In genomic region chr20:61655591-61655990, GRCh38 we compare ENCODE assay signal across 30 cellular contexts.
"Had no signal": no experiment of that assay in that cellular context is flagged by ENCODE, and none has a peak within 500 bp of the region (broad histone marks: within the 10 kb centered on the region; RNA-seq: fewer than 3 reads in every experiment).

No MANE protein-coding gene starts in this region.

- H3K9me3 Mint-ChIP-seq: activated CD4-positive, alpha-beta T cell treated with anti-CD3 and anti-CD28 coated beads, Interleukin-2, amount 10 ng/mL, durations not matched to agents 24 days and 14 days; activated T-cell treated with anti-CD3 and anti-CD28 coated beads, Interleukin-2, amount 50 U/mL, for 4 hours; activated T-helper 1 cell treated with anti-CD3 and anti-CD28 coated beads, Interleukin-12 subunit alpha, Interleukin-12 subunit beta, Interleukin-2, Interleukin-4 antibody, amounts not matched to agents 30 ng/mL and 10 ng/mL and 1 ng/mL, durations not matched to agents 14 hours and 24 hours and 36 hours had no signal

- H3K36me3 Mint-ChIP-seq: activated naive CD8-positive, alpha-beta T cell had no signal

- DNase-seq: activated CD4-positive, alpha-beta T cell treated with anti-CD3 and anti-CD28 coated beads, Interleukin-2, amount 10 ng/mL, durations not matched to agents 24 days and 14 days; activated CD4-positive, alpha-beta T cell treated with anti-CD3 and anti-CD28 coated beads, Interleukin-2, amount 50 U/mL, for 4 hours; activated CD8-positive, alpha-beta memory T cell treated with anti-CD3 and anti-CD28 coated beads, Interleukin-2, amount 50 U/mL, for 4 hours; activated gamma-delta T cell treated with Interleukin-2 at 50 U/mL for 16 hours; activated naive CD4-positive, alpha-beta T cell treated with anti-CD3 and anti-CD28 coated beads for 36 hours; activated T-cell treated with anti-CD3 and anti-CD28 coated beads for 4 hours; activated T-cell treated with anti-CD3 and anti-CD28 coated beads, Interleukin-2, amount 50 U/mL, for 4 hours; amniotic stem cell; NCI-H1092 treated with DMSO at 0.1 percent for 48 hours; NCI-H1417; NCI-H146; NCI-H187; NCI-H2029 treated with DMSO at 0.1 percent for 48 hours; NCI-H2107; NCI-H2171; NCI-H510A; NCI-H526; NCI-H748 treated with DMSO at 0.1 percent for 48 hours; NK-92 treated with Interleukin-12 subunit alpha and Interleukin-12 subunit beta, amount 100 ng/mL, for 24 hours; PC-9; SHP77; SJCRH30; T1000 had no signal

- H3K9me3 ChIP-seq: SJCRH30 had no signal

- FAIRE-seq: K562, RCC 7860, TTC549 had no signal

- H3K4me3 Mint-ChIP-seq: activated CD4-positive, alpha-beta T cell treated with anti-CD3 and anti-CD28 coated beads, Interleukin-2, amount 10 ng/mL, durations not matched to agents 24 days and 14 days; activated naive CD4-positive, alpha-beta T cell treated with anti-CD3 and anti-CD28 coated beads for 36 hours; activated naive CD8-positive, alpha-beta T cell; activated T-cell treated with anti-CD3 and anti-CD28 coated beads, Interleukin-2, amount 50 U/mL, for 4 hours; activated T-helper 1 cell treated with anti-CD3 and anti-CD28 coated beads, Interleukin-12 subunit alpha, Interleukin-12 subunit beta, Interleukin-2, Interleukin-4 antibody, amounts not matched to agents 30 ng/mL and 10 ng/mL and 1 ng/mL, durations not matched to agents 14 hours and 24 hours and 36 hours had no signal

- H3K4me3 ChIP-seq: K562, PC-9, SJCRH30, SK-N-MC had no signal

- H3K4me1 Mint-ChIP-seq: activated CD4-positive, alpha-beta T cell treated with anti-CD3 and anti-CD28 coated beads, Interleukin-2, amount 10 ng/mL, durations not matched to agents 24 days and 14 days had no signal

- H3K36me3 ChIP-seq: SJCRH30 had no signal

- H3K27me3 Mint-ChIP-seq: activated CD4-positive, alpha-beta T cell treated with anti-CD3 and anti-CD28 coated beads, Interleukin-2, amount 10 ng/mL, durations not matched to agents 24 days and 14 days had no signal

- H3K27ac Mint-ChIP-seq: activated CD4-positive, alpha-beta T cell treated with anti-CD3 and anti-CD28 coated beads, Interleukin-2, amount 10 ng/mL, durations not matched to agents 24 days and 14 days; activated naive CD4-positive, alpha-beta T cell treated with anti-CD3 and anti-CD28 coated beads for 36 hours; activated naive CD8-positive, alpha-beta T cell; activated T-helper 1 cell treated with anti-CD3 and anti-CD28 coated beads, Interleukin-12 subunit alpha, Interleukin-12 subunit beta, Interleukin-2, Interleukin-4 antibody, amounts not matched to agents 30 ng/mL and 10 ng/mL and 1 ng/mL, durations not matched to agents 14 hours and 24 hours and 36 hours had no signal

- ATAC-seq: activated T-cell treated with anti-CD3 and anti-CD28 coated beads, Interleukin-2, amount 50 U/mL, for 4 hours; K562 had no signal

- H3K27ac ChIP-seq: PC-9, RWPE1, SJCRH30, SK-N-MC had no signal

- H3K4me1 ChIP-seq: SJCRH30 had no signal
